In the genomic region with DNA sequence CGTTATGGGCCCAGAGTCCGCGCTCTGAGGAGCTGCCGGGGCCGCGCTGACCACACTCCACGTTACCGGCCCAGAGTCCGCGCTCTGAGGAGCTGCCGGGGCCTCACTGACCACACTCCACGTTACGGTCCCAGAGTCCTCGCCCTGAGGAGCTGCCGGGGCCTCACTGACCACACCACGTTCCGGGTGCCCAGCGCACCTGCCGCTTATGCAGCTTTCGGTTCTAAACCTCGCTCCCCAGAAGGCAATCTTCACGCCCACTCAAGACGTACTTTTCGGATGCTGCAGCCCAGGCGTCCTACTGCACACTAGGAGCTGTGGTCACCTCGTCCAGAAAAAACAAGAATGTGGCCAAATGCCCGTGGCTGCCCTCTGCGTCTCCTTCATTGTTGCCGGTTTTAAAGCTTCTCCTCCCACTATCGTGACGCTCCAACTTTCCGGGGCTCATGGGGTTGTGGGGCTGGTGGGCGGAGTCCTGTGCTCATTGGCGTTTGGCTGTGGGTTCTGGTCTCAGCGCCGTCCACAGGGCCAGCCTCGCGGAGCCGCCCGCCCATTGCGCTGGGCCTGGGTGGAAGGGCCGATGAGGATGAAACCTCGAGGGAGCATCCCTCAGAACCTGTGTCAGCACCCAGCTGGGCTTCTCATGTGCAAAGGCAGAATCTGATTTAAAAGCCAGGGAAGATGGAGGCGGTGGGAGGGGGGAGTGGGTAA, we compare ENCODE assay signal across 2 cellular contexts.
TF ChIP-seq lines count a peak whose summit lies in the region.

No MANE protein-coding gene starts in this region.

TF ChIP-seq in IMR-90, 13 proteins besides CTCF, POLR2A, EP300 and RAD21:
- TF ChIP-seq BHLHE40 (IDR thresholded peaks at IDR 0.05; ENCODE audit: low read depth, low read length) (no peak), MXI1 (IDR thresholded peaks at IDR 0.05; ENCODE audit: borderline replicate concordance, low read depth, low read length) (no peak), RCOR1 (IDR thresholded peaks at IDR 0.05; ENCODE audit: insufficient replicate concordance, low read length) (no peak), CHD1 (IDR thresholded peaks at IDR 0.05; ENCODE audit: low read depth, low read length) (no peak), CEBPB (IDR thresholded peaks at IDR 0.05; ENCODE audit: low read depth, low read length) (no peak), USF2 (IDR thresholded peaks at IDR 0.05; ENCODE audit: low read depth, low read length) (no peak), RFX5 (IDR thresholded peaks at IDR 0.05; ENCODE audit: low read depth, low read length) (no peak), FOS (IDR thresholded peaks at IDR 0.05; ENCODE audit: low read depth, low read length) (no peak)
- TF ChIP-seq, protein P1, sequence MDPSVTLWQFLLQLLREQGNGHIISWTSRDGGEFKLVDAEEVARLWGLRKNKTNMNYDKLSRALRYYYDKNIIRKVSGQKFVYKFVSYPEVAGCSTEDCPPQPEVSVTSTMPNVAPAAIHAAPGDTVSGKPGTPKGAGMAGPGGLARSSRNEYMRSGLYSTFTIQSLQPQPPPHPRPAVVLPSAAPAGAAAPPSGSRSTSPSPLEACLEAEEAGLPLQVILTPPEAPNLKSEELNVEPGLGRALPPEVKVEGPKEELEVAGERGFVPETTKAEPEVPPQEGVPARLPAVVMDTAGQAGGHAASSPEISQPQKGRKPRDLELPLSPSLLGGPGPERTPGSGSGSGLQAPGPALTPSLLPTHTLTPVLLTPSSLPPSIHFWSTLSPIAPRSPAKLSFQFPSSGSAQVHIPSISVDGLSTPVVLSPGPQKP (IDR thresholded peaks at IDR 0.05; ENCODE audit: borderline replicate concordance, low read depth, low read length), result no peak

TF ChIP-seq in H1, 55 proteins besides CTCF, POLR2A, EP300 and RAD21:
- TF ChIP-seq SIX5 (IDR thresholded peaks at IDR 0.05; ENCODE audit: low read depth, low read length) (no peak), RNF2 (IDR thresholded peaks at IDR 0.05; ENCODE audit: borderline replicate concordance, low read depth, low read length, missing control alignments, poor library complexity, severe bottlenecking) (no peak), GABPA (IDR thresholded peaks at IDR 0.05; ENCODE audit: borderline replicate concordance, insufficient read depth, low read length) (no peak), MAFK (IDR thresholded peaks at IDR 0.05; ENCODE audit: low read depth, low read length) (no peak), SRF (IDR thresholded peaks at IDR 0.05; ENCODE audit: low read depth, low read length) (no peak), BRCA1 (IDR thresholded peaks at IDR 0.05; ENCODE audit: low read depth, low read length) (no peak)
